Comparison of ENCODE assay signal across 14 cellular contexts in genomic region chr4:3213101-3213416, GRCh38. TPM values are rescaled to one million over a fixed set of nuclear protein-coding genes. Genes with fewer than 3 reads are reported as not detected.
DNase-seq lines count a peak whose midpoint lies in the region; ATAC-seq lines count a peak whose summit lies in the region.
"Had no signal": no experiment of that assay in that cellular context is flagged by ENCODE, and none has a peak within 500 bp of the region (broad histone marks: within the 10 kb centered on the region; RNA-seq: fewer than 3 reads in every experiment).

No MANE protein-coding gene starts in this region.

- peaks cover 0 to 11% of the 10 kb centered on the region in 2 donors for H3K36me3 Mint-ChIP-seq in activated naive CD4-positive, alpha-beta T cell treated with anti-CD3 and anti-CD28 coated beads, Interleukin-2, amount 50 U/mL, for 72 hours

- DNase-seq in activated naive CD4-positive, alpha-beta T cell treated with anti-CD3 and anti-CD28 coated beads, Interleukin-2, amount 50 U/mL, for 72 hours (ENCODE audit: low spot score in 2 of 2): peak in 1 of 2 donors; percentile 14
- no peak for DNase-seq in activated naive CD4-positive, alpha-beta T cell treated with Interleukin-2 at 50 U/mL for 16 hours
- peak in 1 of 2 donors; percentile 1 for DNase-seq in left colon
- DNase-seq in posterior vena cava (ENCODE audit: low spot score): peak; percentile 28
- DNase-seq in HuH-7.5 (ENCODE audit: low spot score): no peak
- DNase-seq in hypothalamus (lab: John Stamatoyannopoulos, UW): no peak
- DNase-seq: ACHN; CD4-positive, CD25-positive, alpha-beta regulatory T cell; DMS53; GF-D8; H7 had no signal

- intact Hi-C loops in left colon (cut with DNase I, micrococcal nuclease): no loop called here
- intact Hi-C loops in posterior vena cava (cut with DNase I): no loop called here

- no peak overlapping the region for H3K27ac Mint-ChIP-seq in activated naive CD4-positive, alpha-beta T cell treated with anti-CD3 and anti-CD28 coated beads, Interleukin-2, amount 50 U/mL, for 72 hours
- H3K27ac Mint-ChIP-seq: GM23338 had no signal

- ATAC-seq in activated naive CD4-positive, alpha-beta T cell treated with anti-CD3 and anti-CD28 coated beads, Interleukin-2, amount 50 U/mL, for 72 hours: peak; percentile 20 to 41
- ATAC-seq in left colon (peak; percentile 56), GM18868 (IDR thresholded peaks at IDR 0.05; ENCODE audit: unreplicated experiment) (no peak), HG03159 (IDR thresholded peaks at IDR 0.05; ENCODE audit: unreplicated experiment) (no peak)
- ATAC-seq: GM23338 had no signal

- H3K9me3 Mint-ChIP-seq in activated naive CD4-positive, alpha-beta T cell treated with anti-CD3 and anti-CD28 coated beads, Interleukin-2, amount 50 U/mL, for 72 hours: no peaks in the 10 kb centered on the region
- H3K9me3 Mint-ChIP-seq: CD4-positive, CD25-positive, alpha-beta regulatory T cell; GM23338 had no signal

RNA-seq across cellular contexts. Expression of gene MSANTD1, which starts 35.9 kb away (rescaled TPM):
- total RNA-seq in activated naive CD4-positive, alpha-beta T cell treated with anti-CD3 and anti-CD28 coated beads, Interleukin-2, amount 50 U/mL, for 72 hours: 1 to 10 TPM in 1 of 2 donors, under 1 TPM in 1; 0.48 to 1.6 TPM
- total RNA-seq in left colon (under 1 TPM; 0.73 to 0.82 TPM), posterior vena cava (1 to 10 TPM in 1 of 2 donors, under 1 TPM in 1; 0.71 to 1.1 TPM)

Comparison
In these comparisons a context has a peak if more than half of its experiments do, and no peak if none do; other contexts are left out.
1. ATAC-seq: peak in activated naive CD4-positive, alpha-beta T cell treated with anti-CD3 and anti-CD28 coated beads, Interleukin-2, amount 50 U/mL, for 72 hours (2 of 2) and left colon (single experiment); none in GM18868 (single experiment) and HG03159 (single experiment).